In genomic region chrX:151323054-151323453, GRCh38 we compare ENCODE assay signal across 27 cellular contexts.
"Had no signal": no experiment of that assay in that cellular context is flagged by ENCODE, and none has a peak within 500 bp of the region (broad histone marks: within the 10 kb centered on the region; RNA-seq: fewer than 3 reads in every experiment).

No MANE protein-coding gene starts in this region.

- DNase-seq: heart right ventricle; kidney; left colon; left lung; lower lobe of right lung; mesendoderm; naive B cell; natural killer cell; nephron progenitor cell; occipital lobe; stimulated activated CD4-positive, alpha-beta T cell treated with anti-CD3 and anti-CD28 coated beads, Interleukin-12 subunit alpha, Interleukin-12 subunit beta, amount 100 ng/mL, for 4 hours; stimulated activated CD4-positive, alpha-beta T cell treated with anti-CD3 and anti-CD28 coated beads, Interleukin-15, amount 100 ng/mL, for 24 hours; stimulated activated CD4-positive, alpha-beta T cell treated with anti-CD3 and anti-CD28 coated beads, Interleukin-4, amount 100 ng/mL, for 24 hours; stimulated activated naive CD4-positive, alpha-beta T cell; tibial artery; trophoblast cell; upper lobe of right lung had no signal

- H3K27ac ChIP-seq: heart right ventricle, hepatocyte, left lung, lower lobe of right lung, neural progenitor cell, neutrophil, parathyroid adenoma, right atrium auricular region, skin epidermis, suprapubic skin, thoracic aorta, tibial artery, upper lobe of right lung had no signal

- H3K9me3 ChIP-seq: heart right ventricle, left lung, lower lobe of right lung, neutrophil, right atrium auricular region, suprapubic skin, thoracic aorta, tibial artery, upper lobe of right lung had no signal

- ATAC-seq: heart right ventricle; left colon; left lung; lower lobe of right lung; natural killer cell; sciatic nerve; stimulated activated effector memory CD8-positive, alpha-beta T cell treated with anti-CD3 and anti-CD28 coated beads, Interleukin-12 subunit alpha, Interleukin-12 subunit beta, amount 100 ng/mL, for 72 hours; upper lobe of right lung had no signal

- H3K4me3 ChIP-seq: heart right ventricle, hepatocyte, left lung, lower lobe of right lung, neural progenitor cell, right atrium auricular region, skin epidermis, suprapubic skin, thoracic aorta, tibial artery, upper lobe of right lung had no signal

- H3K27me3 ChIP-seq: hepatocyte, left lung, neural progenitor cell, neutrophil, right atrium auricular region, suprapubic skin, tibial artery, upper lobe of right lung had no signal

- H3K4me1 ChIP-seq: heart right ventricle, left lung, lower lobe of right lung, neural progenitor cell, parathyroid adenoma, right atrium auricular region, suprapubic skin, tibial artery, upper lobe of right lung had no signal
